Comparison of ENCODE assay signal across 1 cellular context in the genomic region with DNA sequence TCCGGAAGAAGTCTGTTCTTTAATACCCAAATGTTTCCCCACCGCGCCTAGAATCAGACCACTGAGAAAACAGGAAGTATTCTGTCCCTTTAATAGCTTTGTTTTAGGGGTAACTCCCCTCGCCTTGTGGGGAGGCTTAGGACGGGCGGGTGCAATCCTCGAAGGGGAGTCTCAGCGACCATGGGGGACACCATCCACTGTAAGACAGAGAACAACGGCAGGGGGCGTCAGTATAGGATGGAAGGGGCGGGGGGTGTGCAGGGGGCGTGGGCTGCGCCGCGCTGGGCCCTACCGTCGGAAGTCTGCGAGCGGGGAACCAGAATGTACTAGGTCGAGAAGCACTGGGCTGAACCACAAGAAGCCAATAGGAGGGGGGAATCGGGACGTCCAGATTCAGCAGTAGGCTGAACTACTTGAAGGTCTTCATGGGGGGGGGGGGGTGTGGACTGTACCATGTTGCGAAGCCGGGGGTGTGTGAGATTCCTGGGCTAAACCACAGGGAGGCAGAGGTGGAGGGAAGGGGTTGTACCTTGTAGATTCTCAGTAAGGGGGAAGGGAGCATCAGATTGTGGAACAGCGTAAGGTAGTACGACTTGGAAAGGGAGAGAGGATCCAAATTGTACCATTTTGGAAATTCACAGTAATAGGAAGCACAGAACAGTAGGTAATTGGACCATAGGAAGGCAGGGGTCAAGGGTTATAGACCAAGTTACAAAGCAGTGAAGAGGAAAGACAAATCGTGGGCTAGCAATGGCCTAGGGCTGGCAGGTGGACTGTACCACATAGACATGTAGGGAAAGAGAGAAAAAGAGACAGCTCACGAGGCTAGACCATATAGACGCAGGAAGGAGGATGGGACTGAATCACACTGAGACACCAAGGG.
TF ChIP-seq lines count a peak whose summit lies in the region.

No MANE protein-coding gene starts in this region.

TF ChIP-seq in K562, 482 proteins besides CTCF, POLR2A, EP300 and RAD21 (continued from another document):
- TF ChIP-seq, protein P1, sequence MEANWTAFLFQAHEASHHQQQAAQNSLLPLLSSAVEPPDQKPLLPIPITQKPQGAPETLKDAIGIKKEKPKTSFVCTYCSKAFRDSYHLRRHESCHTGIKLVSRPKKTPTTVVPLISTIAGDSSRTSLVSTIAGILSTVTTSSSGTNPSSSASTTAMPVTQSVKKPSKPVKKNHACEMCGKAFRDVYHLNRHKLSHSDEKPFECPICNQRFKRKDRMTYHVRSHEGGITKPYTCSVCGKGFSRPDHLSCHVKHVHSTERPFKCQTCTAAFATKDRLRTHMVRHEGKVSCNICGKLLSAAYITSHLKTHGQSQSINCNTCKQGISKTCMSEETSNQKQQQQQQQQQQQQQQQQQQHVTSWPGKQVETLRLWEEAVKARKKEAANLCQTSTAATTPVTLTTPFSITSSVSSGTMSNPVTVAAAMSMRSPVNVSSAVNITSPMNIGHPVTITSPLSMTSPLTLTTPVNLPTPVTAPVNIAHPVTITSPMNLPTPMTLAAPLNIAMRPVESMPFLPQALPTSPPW (CRISPR knock-in tag; IDR thresholded peaks at IDR 0.05) = peak; percentile 68
- peak; percentile 76 for TF ChIP-seq NFIC (IDR thresholded peaks at IDR 0.05)
- TF ChIP-seq DMBX1 (CRISPR knock-in tag; IDR thresholded peaks at IDR 0.05; ENCODE audit: borderline replicate concordance) = no peak
- TF ChIP-seq ERF (CRISPR knock-in tag; IDR thresholded peaks at IDR 0.05) = no peak
- TF ChIP-seq ARNT (IDR thresholded peaks at IDR 0.05) = peak; percentile 62 to 89
- TF ChIP-seq CEBPZ (IDR thresholded peaks at IDR 0.05; ENCODE audit: borderline replicate concordance, low read depth, low read length) = no peak
- TF ChIP-seq, protein P2, sequence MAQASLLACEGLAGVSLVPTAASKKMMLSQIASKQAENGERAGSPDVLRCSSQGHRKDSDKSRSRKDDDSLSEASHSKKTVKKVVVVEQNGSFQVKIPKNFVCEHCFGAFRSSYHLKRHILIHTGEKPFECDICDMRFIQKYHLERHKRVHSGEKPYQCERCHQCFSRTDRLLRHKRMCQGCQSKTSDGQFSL (CRISPR knock-in tag; IDR thresholded peaks at IDR 0.05) = peak; percentile 99
- TF ChIP-seq, protein P2 (tag; IDR thresholded peaks at IDR 0.05) = peak in 1 of 2 experiments; percentile 99; a peak in 2 of 4 replicates
- 0 out of 2 replicates have a peak, but pooled peaks have one; percentile 26 for TF ChIP-seq DIDO1 (tag; IDR thresholded peaks at IDR 0.05; ENCODE audit: low read depth)
- no peak for TF ChIP-seq ATF1 (CRISPR knock-in tag; IDR thresholded peaks at IDR 0.05)
- no peak for TF ChIP-seq ATF1 (tag; IDR thresholded peaks at IDR 0.05)
- TF ChIP-seq, protein P3, sequence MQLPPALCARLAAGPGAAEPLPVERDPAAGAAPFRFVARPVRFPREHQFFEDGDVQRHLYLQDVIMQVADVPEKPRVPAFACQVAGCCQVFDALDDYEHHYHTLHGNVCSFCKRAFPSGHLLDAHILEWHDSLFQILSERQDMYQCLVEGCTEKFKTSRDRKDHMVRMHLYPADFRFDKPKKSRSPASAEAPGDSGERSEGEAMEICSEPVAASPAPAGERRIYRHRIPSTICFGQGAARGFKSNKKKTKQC (CRISPR knock-in tag; IDR thresholded peaks at IDR 0.05) = no peak
- TF ChIP-seq HIVEP1 (CRISPR knock-in tag; IDR thresholded peaks at IDR 0.05) = no peak
- TF ChIP-seq RCOR1 (IDR thresholded peaks at IDR 0.05; ENCODE audit: borderline replicate concordance in 1 of 2, low read depth in 2 of 2, low read length in 2 of 2) = peak; percentile 99
- no peak for TF ChIP-seq U2AF1 (optimal IDR thresholded peaks at IDR 0.05; ENCODE audit: low read depth, low read length)
- TF ChIP-seq CBFA2T3 (IDR thresholded peaks at IDR 0.05) = 0 out of 2 replicates have a peak, but pooled peaks have one; percentile 4
- TF ChIP-seq, protein P4, sequence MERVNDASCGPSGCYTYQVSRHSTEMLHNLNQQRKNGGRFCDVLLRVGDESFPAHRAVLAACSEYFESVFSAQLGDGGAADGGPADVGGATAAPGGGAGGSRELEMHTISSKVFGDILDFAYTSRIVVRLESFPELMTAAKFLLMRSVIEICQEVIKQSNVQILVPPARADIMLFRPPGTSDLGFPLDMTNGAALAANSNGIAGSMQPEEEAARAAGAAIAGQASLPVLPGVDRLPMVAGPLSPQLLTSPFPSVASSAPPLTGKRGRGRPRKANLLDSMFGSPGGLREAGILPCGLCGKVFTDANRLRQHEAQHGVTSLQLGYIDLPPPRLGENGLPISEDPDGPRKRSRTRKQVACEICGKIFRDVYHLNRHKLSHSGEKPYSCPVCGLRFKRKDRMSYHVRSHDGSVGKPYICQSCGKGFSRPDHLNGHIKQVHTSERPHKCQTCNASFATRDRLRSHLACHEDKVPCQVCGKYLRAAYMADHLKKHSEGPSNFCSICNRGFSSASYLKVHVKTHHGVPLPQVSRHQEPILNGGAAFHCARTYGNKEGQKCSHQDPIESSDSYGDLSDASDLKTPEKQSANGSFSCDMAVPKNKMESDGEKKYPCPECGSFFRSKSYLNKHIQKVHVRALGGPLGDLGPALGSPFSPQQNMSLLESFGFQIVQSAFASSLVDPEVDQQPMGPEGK (CRISPR knock-in tag; IDR thresholded peaks at IDR 0.05; ENCODE audit: borderline replicate concordance) = no peak
